21 cellular contexts compared by ENCODE assay signal in the genomic region with DNA sequence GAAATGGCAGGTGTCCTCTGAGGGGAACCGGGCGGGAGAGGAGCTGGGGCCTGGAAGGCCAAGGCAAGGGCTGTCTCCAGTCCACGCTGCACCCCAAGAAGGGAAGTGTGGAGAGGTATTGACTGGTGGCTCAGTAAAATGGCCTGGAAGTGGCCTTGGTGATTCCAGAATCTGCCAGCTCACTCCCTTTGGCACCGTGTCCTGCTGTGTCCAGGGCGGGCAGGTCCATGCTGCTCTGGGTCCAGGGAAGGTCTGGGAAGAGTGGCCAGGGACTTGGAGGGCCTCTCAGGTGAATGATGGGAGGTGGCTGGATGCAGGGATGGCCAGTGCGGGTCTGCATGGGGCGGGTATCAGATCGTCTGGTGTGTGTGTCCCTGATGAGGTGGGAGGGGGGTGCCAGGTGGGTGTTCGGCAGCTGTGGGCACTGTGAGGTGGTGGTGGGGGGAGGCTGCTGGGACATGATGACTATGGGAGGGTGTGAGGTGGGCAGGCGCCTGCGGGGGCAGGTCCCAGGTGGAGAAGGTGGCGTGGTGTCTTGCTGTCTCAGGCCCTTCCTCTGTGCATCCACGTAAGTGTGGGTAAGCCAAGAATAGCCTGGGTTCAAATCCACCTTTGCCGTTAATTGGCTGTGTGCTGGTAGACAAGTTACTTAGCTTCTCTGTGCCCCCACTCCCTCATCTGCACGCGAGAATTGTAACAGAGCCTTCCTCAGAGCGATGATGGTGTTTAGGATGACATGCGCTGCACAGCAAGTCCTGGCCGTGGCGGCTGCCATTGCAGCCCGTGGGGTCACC. TPM values are rescaled to one million over a fixed set of nuclear protein-coding genes. Genes with fewer than 3 reads are reported as not detected.
DNase-seq lines count a peak whose midpoint lies in the region; ATAC-seq, FAIRE-seq and TF ChIP-seq lines count a peak whose summit lies in the region.
"Had no signal": no experiment of that assay in that cellular context is flagged by ENCODE, and none has a peak within 500 bp of the region (broad histone marks: within the 10 kb centered on the region; RNA-seq: fewer than 3 reads in every experiment).

No MANE protein-coding gene starts in this region.

- TF ChIP-seq CTCF in IMR-90 (conservative IDR thresholded peaks at IDR 0.05; ENCODE audit: low read depth, low read length) (no peak), kidney (IDR thresholded peaks at IDR 0.05; ENCODE audit: borderline replicate concordance, extremely low read depth, insufficient read depth) (no peak), hepatocyte (IDR thresholded peaks at IDR 0.05; ENCODE audit: poor library complexity) (no peak)

- H2BK120ac ChIP-seq in IMR-90 (ENCODE audit: low read depth, low read length): no peak overlapping the region

- H3K18ac ChIP-seq in IMR-90 (ENCODE audit: low read depth, low read length): no peak overlapping the region

- no peak overlapping the region for H3K9ac ChIP-seq in IMR-90 (ENCODE audit: low read depth, low read length)
- no peak overlapping the region for H3K9ac ChIP-seq in kidney (ENCODE audit: low read length in 2 of 2)

- no TSS peak for BruUV-seq in IMR-90 (replicated peaks; lab: Mats Ljungman, UMichigan)

- H2BK15ac ChIP-seq in IMR-90 (ENCODE audit: low read depth, low read length): no peak overlapping the region

- H4K91ac ChIP-seq in IMR-90 (ENCODE audit: insufficient read depth, low read depth, low read length): no peak overlapping the region

- H3K36me3 Mint-ChIP-seq in activated T-cell treated with anti-CD3 and anti-CD28 coated beads, Interleukin-2, amount 50 U/mL, for 24 hours (ENCODE audit: low read depth): no peaks in the 10 kb centered on the region
- no peaks in the 10 kb centered on the region for H3K36me3 Mint-ChIP-seq in stimulated activated memory B cell treated with anti-CD40 and anti-IgM and Interleukin-4, amounts not matched to agents 10 μg/mL and 1 μg/mL and 100 μg/mL, for 72 hours

- H3K27me3 ChIP-seq in IMR-90 (ENCODE audit: control insufficient read depth, insufficient read depth, low read length) (no peaks in the 10 kb centered on the region), hepatocyte (no peaks in the 10 kb centered on the region)

- dilution Hi-C loops in IMR-90 (cut with HindIII; ENCODE audit: low sequenced_read_pairs, unreplicated experiment): no loop called here

- H3K23ac ChIP-seq in IMR-90 (ENCODE audit: low read depth, low read length): no peak overlapping the region

- peaks cover 31 to 80% of the 10 kb centered on the region in 2 experiments for H3K79me1 ChIP-seq in IMR-90 (ENCODE audit: low read depth in 1 of 2, low read length in 2 of 2)

- no peaks in the 10 kb centered on the region for H3K9me2 ChIP-seq in hepatocyte (replicated peaks; ENCODE audit: insufficient read depth)

- peak; percentile 18 for DNase-seq in activated T-cell treated with anti-CD3 and anti-CD28 coated beads, Interleukin-2, amount 50 U/mL, for 24 hours
- DNase-seq in activated T-cell treated with anti-CD3 and anti-CD28 coated beads for 4 hours: no peak
- no peak for DNase-seq in IMR-90
- peak; percentile 61 for DNase-seq in kidney
- no peak for DNase-seq in hepatocyte (ENCODE audit: low spot score)
- no peak for DNase-seq in DMS 273 treated with DMSO at 0.1 percent for 48 hours (lab: John Stamatoyannopoulos, UW)
- DNase-seq: activated CD4-positive, alpha-beta T cell treated with anti-CD3 and anti-CD28 coated beads, Interleukin-2, amount 50 U/mL, for 4 hours; activated naive CD4-positive, alpha-beta T cell treated with anti-CD3 and anti-CD28 coated beads, Interleukin-2, amount 50 U/mL, for 16 hours; activated T-cell treated with anti-CD3 and anti-CD28 coated beads, Interleukin-2, amount 50 U/mL, for 1 hour; MM.1S; mucosa of descending colon; NCI-H1694 treated with DMSO at 0.1 percent for 48 hours; NCI-H82; OCI-M1; substantia nigra had no signal

- H2BK5ac ChIP-seq in IMR-90 (ENCODE audit: low read depth, low read length, poor library complexity, severe bottlenecking): no peak overlapping the region

- intact Hi-C loops in IMR-90 (cut with micrococcal nuclease) (no loop called here), kidney (cut with DNase I) (no loop called here)

- peak overlapping the region; percentile 9 for H2AK9ac ChIP-seq in IMR-90 (replicated peaks; ENCODE audit: low read depth, low read length, poor library complexity)

- CTCF ChIA-PET in IMR-90 (lab: Yijun Ruan, JAX): no interaction called here

- no peak overlapping the region for H2BK20ac ChIP-seq in IMR-90 (ENCODE audit: low read depth, low read length)

- H3K27me3 Mint-ChIP-seq in activated T-cell treated with anti-CD3 and anti-CD28 coated beads, Interleukin-2, amount 50 U/mL, for 24 hours: no peaks in the 10 kb centered on the region
- H3K27me3 Mint-ChIP-seq in stimulated activated memory B cell treated with anti-CD40 and anti-IgM and Interleukin-4, amounts not matched to agents 10 μg/mL and 1 μg/mL and 100 μg/mL, for 72 hours: peaks cover 28% of the 10 kb centered on the region
- H3K27me3 Mint-ChIP-seq: T-helper 17 cell had no signal

- H3K56ac ChIP-seq in IMR-90 (ENCODE audit: extremely low read depth, insufficient read depth, low read length): no peak overlapping the region

- H4K20me1 ChIP-seq in IMR-90 (ENCODE audit: insufficient read depth, low read length) (peaks cover 50% of the 10 kb centered on the region), hepatocyte (ENCODE audit: insufficient read depth, poor library complexity, severe bottlenecking) (peaks cover 41% of the 10 kb centered on the region)

- H3K4me3 Mint-ChIP-seq in activated T-cell treated with anti-CD3 and anti-CD28 coated beads, Interleukin-2, amount 50 U/mL, for 24 hours: no peak overlapping the region
- H3K4me3 Mint-ChIP-seq in stimulated activated memory B cell treated with anti-CD40 and anti-IgM and Interleukin-4, amounts not matched to agents 10 μg/mL and 1 μg/mL and 100 μg/mL, for 72 hours: no peak overlapping the region
- H3K4me3 Mint-ChIP-seq: T-helper 17 cell had no signal

- no peak for FAIRE-seq in kidney (lab: Jason Lieb, UNC)
- FAIRE-seq: G401.6, K562 had no signal

- no peaks in the 10 kb centered on the region for H3K9me3 Mint-ChIP-seq in activated T-cell treated with anti-CD3 and anti-CD28 coated beads, Interleukin-2, amount 50 U/mL, for 24 hours
- H3K9me3 Mint-ChIP-seq in stimulated activated memory B cell treated with anti-CD40 and anti-IgM and Interleukin-4, amounts not matched to agents 10 μg/mL and 1 μg/mL and 100 μg/mL, for 72 hours: no peaks in the 10 kb centered on the region

- no peak overlapping the region for H4K8ac ChIP-seq in IMR-90 (ENCODE audit: low read depth in 2 of 2, low read length in 2 of 2)

- H3K27ac ChIP-seq in IMR-90 (ENCODE audit: insufficient read depth, low read length): no peak overlapping the region
- H3K27ac ChIP-seq in kidney (ENCODE audit: low read depth in 2 of 2, low read length in 2 of 2): no peak overlapping the region
- no peak overlapping the region for H3K27ac ChIP-seq in hepatocyte
- H3K27ac ChIP-seq: coronary artery had no signal

- H4K5ac ChIP-seq in IMR-90 (ENCODE audit: low read depth, low read length): no peak overlapping the region

- peaks cover 8% of the 10 kb centered on the region for H3K4me1 ChIP-seq in IMR-90 (ENCODE audit: control insufficient read depth, insufficient read depth, low read length)
- peaks cover 0 to 7% of the 10 kb centered on the region in 2 donors for H3K4me1 ChIP-seq in kidney (ENCODE audit: control insufficient read depth in 1 of 2, insufficient read depth in 1 of 2, low read depth in 1 of 2, low read length in 2 of 2)
- no peaks in the 10 kb centered on the region for H3K4me1 ChIP-seq in hepatocyte (ENCODE audit: insufficient read depth)

- no peak overlapping the region for H3K4ac ChIP-seq in IMR-90 (ENCODE audit: low read depth, low read length)

- H3K14ac ChIP-seq in IMR-90 (replicated peaks; ENCODE audit: low read depth, low read length): no peak overlapping the region

- no peak overlapping the region for H3K4me2 ChIP-seq in IMR-90 (ENCODE audit: low read depth, low read length)
- no peak overlapping the region for H3K4me2 ChIP-seq in hepatocyte

- TF ChIP-seq POLR2A in IMR-90 (IDR thresholded peaks at IDR 0.05; ENCODE audit: low read depth, low read length): no peak

- no peak overlapping the region for H2AK5ac ChIP-seq in IMR-90 (ENCODE audit: low read depth, low read length)

- POLR2A ChIA-PET in IMR-90 (lab: Charles Lee; ENCODE audit: unreplicated experiment): no interaction called here

- H3K9me1 ChIP-seq in IMR-90 (ENCODE audit: insufficient read depth, low read length): peaks cover 39% of the 10 kb centered on the region

- H3K36me3 ChIP-seq in IMR-90 (ENCODE audit: control insufficient read depth, insufficient read depth, low read length) (no peaks in the 10 kb centered on the region), kidney (ENCODE audit: control insufficient read depth in 1 of 2, insufficient read depth in 2 of 2, low read length in 2 of 2) (peaks cover 0 to 2% of the 10 kb centered on the region in 2 donors), hepatocyte (replicated peaks; ENCODE audit: insufficient read depth, low read depth) (no peaks in the 10 kb centered on the region)

- no peak overlapping the region for H3K27ac Mint-ChIP-seq in activated T-cell treated with anti-CD3 and anti-CD28 coated beads, Interleukin-2, amount 50 U/mL, for 24 hours
- no peak overlapping the region for H3K27ac Mint-ChIP-seq in stimulated activated memory B cell treated with anti-CD40 and anti-IgM and Interleukin-4, amounts not matched to agents 10 μg/mL and 1 μg/mL and 100 μg/mL, for 72 hours
- H3K27ac Mint-ChIP-seq: T-helper 17 cell had no signal

- no peak for TF ChIP-seq RAD21 in IMR-90 (IDR thresholded peaks at IDR 0.05; ENCODE audit: low read length)

- ATAC-seq in IMR-90 (ENCODE audit: low read depth) (no peak), GM18511 (IDR thresholded peaks at IDR 0.05; ENCODE audit: unreplicated experiment) (no peak)
- ATAC-seq in stimulated activated memory B cell treated with anti-CD40 and anti-IgM and Interleukin-4, amounts not matched to agents 10 μg/mL and 1 μg/mL and 100 μg/mL, for 72 hours: peak; percentile 50
- ATAC-seq: K562, T-helper 17 cell had no signal

- H3K9me3 ChIP-seq in IMR-90 (ENCODE audit: control insufficient read depth, insufficient read depth, low read length) (no peaks in the 10 kb centered on the region), kidney (ENCODE audit: control insufficient read depth in 1 of 2, low read length in 2 of 2) (no peaks in the 10 kb centered on the region), hepatocyte (ENCODE audit: low read depth) (no peaks in the 10 kb centered on the region)
- H3K9me3 ChIP-seq: mucosa of descending colon had no signal

- H3K79me2 ChIP-seq in hepatocyte: peaks cover 72% of the 10 kb centered on the region

- in situ Hi-C loops in IMR-90 (cut with MboI; ENCODE audit: low sequenced_read_pairs): no loop called here

- WGBS in IMR-90 (ENCODE audit: extremely low coverage in 2 of 2, insufficient read length in 1 of 2), 2 experiments: 79% methylated on average over 11 of the region's 21 CpGs; no CpG with 5 or more reads in 1 of the 2 experiments
- WGBS in hepatocyte (ENCODE audit: low lambda C conversion rate, missing lambda C conversion rate): 98% methylated on average over 15 of the region's 21 CpGs

- H2AFZ ChIP-seq in IMR-90 (replicated peaks; ENCODE audit: low read length, poor library complexity) (no peak overlapping the region), hepatocyte (no peak overlapping the region)

- peaks cover 11% of the 10 kb centered on the region for H3K4me1 Mint-ChIP-seq in activated T-cell treated with anti-CD3 and anti-CD28 coated beads, Interleukin-2, amount 50 U/mL, for 24 hours (ENCODE audit: low read depth)
- H3K4me1 Mint-ChIP-seq in stimulated activated memory B cell treated with anti-CD40 and anti-IgM and Interleukin-4, amounts not matched to agents 10 μg/mL and 1 μg/mL and 100 μg/mL, for 72 hours: peaks cover 8% of the 10 kb centered on the region

- H3K4me3 ChIP-seq in IMR-90 (ENCODE audit: insufficient read depth, low read depth, low read length) (no peak overlapping the region), kidney (ENCODE audit: low read length in 2 of 2) (no peak overlapping the region), hepatocyte (no peak overlapping the region)
- H3K4me3 ChIP-seq: coronary artery, K562, mucosa of descending colon had no signal

RNA-seq across cellular contexts. Expression of gene RGS12, which starts 17.7 kb away (rescaled TPM):
- total RNA-seq in IMR-90 (2012; rRNA removed): 11.8 and 13.1 TPM in 2 replicates
- 12.0 and 15.7 TPM in 2 replicates for polyA plus RNA-seq in IMR-90 (2012; rRNA removed)
- polyA plus RNA-seq in IMR-90 (2012; cell fraction: cytosol; rRNA removed): 9.1 and 13.7 TPM in 2 replicates
- 27.6 and 42.6 TPM in 2 replicates for polyA plus RNA-seq in IMR-90 (2012; cell fraction: nucleus; rRNA removed; ENCODE audit: low replicate concordance)
- total RNA-seq in kidney: 35.5 TPM
- 18.0 TPM for polyA plus RNA-seq in kidney (ENCODE audit: insufficient read depth, low read depth, low replicate concordance)
- 22.5 and 33.6 TPM in 2 replicates for total RNA-seq in hepatocyte
- 19.6 and 31.9 TPM in 2 replicates for polyA plus RNA-seq in hepatocyte

Comparison
In these comparisons a context has a peak if more than half of its experiments do, and no peak if none do; other contexts are left out.
1. DNase-seq: peak in activated T-cell treated with anti-CD3 and anti-CD28 coated beads, Interleukin-2, amount 50 U/mL, for 24 hours (single experiment) and kidney (single experiment); none in activated T-cell treated with anti-CD3 and anti-CD28 coated beads for 4 hours (single experiment), IMR-90 (single experiment), hepatocyte (single experiment) and DMS 273 treated with DMSO at 0.1 percent for 48 hours (single experiment).